29 cellular contexts compared by ENCODE assay signal in the genomic region with DNA sequence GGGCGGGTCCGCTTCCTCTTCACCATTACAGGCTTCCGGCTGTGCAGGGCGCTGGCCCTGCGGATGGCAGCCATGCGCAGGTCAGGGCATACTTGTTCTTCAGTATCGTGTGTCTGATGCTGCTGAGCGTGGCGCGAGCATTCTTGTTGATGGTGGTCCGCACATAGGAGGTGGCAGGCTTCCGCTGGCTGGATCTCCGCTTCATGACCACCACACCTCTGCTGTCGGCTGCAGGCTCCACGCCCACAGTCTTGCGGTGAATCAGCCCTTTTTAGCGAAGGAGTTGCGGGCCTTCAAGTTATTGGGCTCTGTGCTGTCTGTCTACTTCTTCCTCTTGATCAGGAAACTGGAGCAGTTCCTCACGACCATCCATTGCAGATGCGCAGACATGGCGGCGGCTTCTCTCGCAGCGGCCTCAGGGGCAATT.
"Had no signal": no experiment of that assay in that cellular context is flagged by ENCODE, and none has a peak within 500 bp of the region (broad histone marks: within the 10 kb centered on the region; RNA-seq: fewer than 3 reads in every experiment).

No MANE protein-coding gene starts in this region.

- DNase-seq: activated B cell treated with CpG ODN at 0.5 μM for 24 hours; activated CD4-positive, alpha-beta memory T cell treated with anti-CD3 and anti-CD28 coated beads for 36 hours; activated CD4-positive, alpha-beta T cell treated with anti-CD3 and anti-CD28 coated beads for 4 hours; activated CD4-positive, alpha-beta T cell treated with anti-CD3 and anti-CD28 coated beads, Interleukin-2, amount 10 ng/mL, durations not matched to agents 24 days and 14 days; activated CD4-positive, alpha-beta T cell treated with anti-CD3 and anti-CD28 coated beads, Interleukin-2, amount 50 U/mL, for 1 hour; activated CD4-positive, alpha-beta T cell treated with anti-CD3 and anti-CD28 coated beads, Interleukin-2, amount 50 U/mL, for 4 hours; activated CD4-positive, CD25-positive, alpha-beta regulatory T cell treated with anti-CD3 and anti-CD28 coated beads, Interleukin-2, amount 50 U/mL, for 72 hours; activated CD8-positive, alpha-beta memory T cell treated with anti-CD3 and anti-CD28 coated beads, Interleukin-2, amount 50 U/mL, for 4 hours; activated CD8-positive, alpha-beta T cell treated with anti-CD3 and anti-CD28 coated beads for 36 hours; activated effector memory CD4-positive, alpha-beta T cell treated with anti-CD3 and anti-CD28 coated beads, Interleukin-2, amount 50 U/mL, for 16 hours; activated naive CD4-positive, alpha-beta T cell treated with anti-CD3 and anti-CD28 coated beads, Interleukin-2, amount 10 ng/mL, durations not matched to agents 7 days and 5 days; activated naive CD4-positive, alpha-beta T cell treated with Interleukin-2 at 50 U/mL for 16 hours; activated naive CD8-positive, alpha-beta T cell treated with anti-CD3 and anti-CD28 coated beads, Interleukin-2, amount 10 ng/mL, durations not matched to agents 7 days and 5 days; activated naive CD8-positive, alpha-beta T cell treated with anti-CD3 and anti-CD28 coated beads, Interleukin-2, amount 50 U/mL, for 24 hours; activated T-cell treated with anti-CD3 and anti-CD28 coated beads for 4 hours; activated T-cell treated with anti-CD3 and anti-CD28 coated beads, Interleukin-2, amount 50 U/mL, for 1 hour; activated T-cell treated with anti-CD3 and anti-CD28 coated beads, Interleukin-2, amount 50 U/mL, for 4 hours; activated T-cell treated with anti-CD3 and anti-CD28 coated beads, Interleukin-2, amount 50 U/mL, for 72 hours; amygdala; anterior cingulate cortex; caudate nucleus; cerebellar nuclear complex; T-helper 1 cell; T-helper 2 cell; T-helper 9 cell had no signal

- H3K36me3 ChIP-seq: ascending aorta, cardiac muscle cell had no signal

- H3K27me3 ChIP-seq: ascending aorta, cardiac muscle cell had no signal

- H3K27ac ChIP-seq: ascending aorta, cardiac muscle cell, VCaP had no signal

- H3K9me3 ChIP-seq: ascending aorta had no signal

- H3K4me3 ChIP-seq: ascending aorta, cardiac muscle cell had no signal

- H3K4me1 ChIP-seq: ascending aorta had no signal

- ATAC-seq: activated CD8-positive, alpha-beta T cell treated with anti-CD3 and anti-CD28 coated beads for 36 hours; activated naive CD8-positive, alpha-beta T cell treated with anti-CD3 and anti-CD28 coated beads, Interleukin-2, amount 50 U/mL, for 24 hours; activated T-cell treated with anti-CD3 and anti-CD28 coated beads, Interleukin-2, amount 50 U/mL, for 4 hours; activated T-cell treated with anti-CD3 and anti-CD28 coated beads, Interleukin-2, amount 50 U/mL, for 72 hours; activated T-helper 17 cell treated with anti-CD3 and anti-CD28 coated beads, Interleukin-2, amount 50 U/mL, for 72 hours had no signal
